ENCODE assay signal across 25 cellular contexts in genomic region chr1:18919949-18920348, GRCh38.
"Had no signal": no experiment of that assay in that cellular context is flagged by ENCODE, and none has a peak within 500 bp of the region (broad histone marks: within the 10 kb centered on the region; RNA-seq: fewer than 3 reads in every experiment).

No MANE protein-coding gene starts in this region.

- H3K4me3 ChIP-seq: MG63, Peyer's patch, SJCRH30 had no signal

- DNase-seq: Karpas-422, KG1, MG63, NCI-H1092, NCI-H1105 treated with DMSO at 0.1 percent for 48 hours, NCI-H1417 treated with DMSO at 0.1 percent for 48 hours, NCI-H146, NCI-H1694 treated with DMSO at 0.1 percent for 48 hours, NCI-H1930, NCI-H2081, NCI-H2107, NCI-H2227 treated with DMSO at 0.1 percent for 48 hours, NCI-H446, NCI-H510A, NCI-H524 treated with DMSO at 0.1 percent for 48 hours, NCI-H69, NCI-H774, Peyer's patch, SHP77 treated with DMSO at 0.1 percent for 48 hours, SJCRH30 had no signal

- FAIRE-seq: HTR-8/SVneo had no signal

- H3K9me3 ChIP-seq: MG63, Peyer's patch, SJCRH30 had no signal

- H3K36me3 ChIP-seq: MG63, SJCRH30 had no signal

- ATAC-seq: Right ventricle myocardium inferior, SK-N-SH treated with all-trans-retinoic acid at 6 μM for 48 hours had no signal

- H3K27ac Mint-ChIP-seq: IgD-negative memory B cell had no signal

- H3K4me3 Mint-ChIP-seq: IgD-negative memory B cell had no signal

- H3K9me3 Mint-ChIP-seq: IgD-negative memory B cell had no signal

- H3K27me3 ChIP-seq: MG63, Peyer's patch, SJCRH30 had no signal

- H3K27me3 Mint-ChIP-seq: IgD-negative memory B cell had no signal

- H3K27ac ChIP-seq: HL-60, Peyer's patch, SJCRH30 had no signal
